15 cellular contexts compared by ENCODE assay signal in the genomic region with DNA sequence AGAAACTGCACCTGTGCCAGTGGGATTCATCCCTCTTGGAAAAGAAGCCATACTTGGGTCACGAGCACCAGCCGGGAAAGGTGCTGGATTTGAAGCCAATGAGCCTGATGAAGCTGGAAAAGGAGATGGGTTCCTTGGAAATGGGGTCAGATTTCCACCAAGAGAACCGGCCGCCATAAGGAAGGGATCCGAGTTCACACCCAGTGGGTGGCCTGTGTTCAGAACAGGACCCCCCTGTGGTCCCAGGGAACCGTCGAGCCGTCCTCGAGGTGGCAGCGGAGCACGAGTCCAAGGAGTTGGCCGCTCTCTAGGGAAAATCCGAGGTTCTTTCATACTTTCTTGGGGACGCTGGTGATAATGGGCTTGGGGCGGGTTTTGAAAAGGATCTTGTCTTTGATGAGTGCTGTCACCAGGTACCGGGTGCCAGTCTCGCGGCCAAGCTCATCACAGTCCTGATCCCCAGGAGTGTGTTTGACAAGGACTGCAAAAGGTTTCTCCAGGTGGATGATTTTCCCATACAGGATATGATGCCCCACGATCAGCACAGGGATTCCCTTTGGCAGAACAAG. TPM values are rescaled to one million over a fixed set of nuclear protein-coding genes. Genes with fewer than 3 reads are reported as not detected.
A peak's percentile ranks its signal among the peaks of the same experiment; 100 is the strongest.
DNase-seq lines count a peak whose midpoint lies in the region; ATAC-seq, FAIRE-seq and TF ChIP-seq lines count a peak whose summit lies in the region.
"Had no signal": no experiment of that assay in that cellular context is flagged by ENCODE, and none has a peak within 500 bp of the region (broad histone marks: within the 10 kb centered on the region; RNA-seq: fewer than 3 reads in every experiment).

No MANE protein-coding gene starts in this region.

- no peaks in the 10 kb centered on the region for H3K9me1 ChIP-seq in K562 (ENCODE audit: control insufficient read depth, insufficient read depth, low read length)

- H3K36me3 ChIP-seq in K562 (ENCODE audit: control insufficient read depth, insufficient read depth, low read length) = peaks cover 64% of the 10 kb centered on the region

- H2AFZ ChIP-seq in K562 (ENCODE audit: low read depth, low read length) = no peak overlapping the region

- no peak overlapping the region for H3K27ac Mint-ChIP-seq in activated naive CD8-positive, alpha-beta T cell treated with anti-CD3 and anti-CD28 coated beads, Interleukin-2, amount 10 ng/mL, durations not matched to agents 7 days and 5 days
- H3K27ac Mint-ChIP-seq in activated naive CD8-positive, alpha-beta T cell treated with anti-CD3 and anti-CD28 coated beads, Interleukin-2, amount 50 U/mL, for 24 hours = no peak overlapping the region
- H3K27ac Mint-ChIP-seq: CD8-positive, alpha-beta T cell had no signal

- H3K79me2 ChIP-seq in K562 (ENCODE audit: control insufficient read depth, insufficient read depth, low read length) = peaks cover 12% of the 10 kb centered on the region

- H3K4me3 Mint-ChIP-seq in activated naive CD8-positive, alpha-beta T cell treated with anti-CD3 and anti-CD28 coated beads, Interleukin-2, amount 10 ng/mL, durations not matched to agents 7 days and 5 days = no peak overlapping the region
- no peak overlapping the region for H3K4me3 Mint-ChIP-seq in activated naive CD8-positive, alpha-beta T cell treated with anti-CD3 and anti-CD28 coated beads, Interleukin-2, amount 50 U/mL, for 24 hours
- H3K4me3 Mint-ChIP-seq: CD8-positive, alpha-beta T cell had no signal

- no peaks in the 10 kb centered on the region for H3K4me1 ChIP-seq in K562 (replicated peaks in 1 of 2; ENCODE audit: control insufficient read depth in 2 of 2, insufficient read depth in 2 of 2, low read length in 2 of 2)
- H3K4me1 ChIP-seq: BE2C, HAP-1 had no signal

- no peak overlapping the region for H3K27ac ChIP-seq in K562 (ENCODE audit: extremely low read depth, low read depth, low read length)
- H3K27ac ChIP-seq: C4-2B had no signal

- no peak for FAIRE-seq in K562 (lab: Jason Lieb, UNC)
- no peak for FAIRE-seq in D721Med (lab: Jason Lieb, UNC)
- FAIRE-seq: H1 had no signal

- TF ChIP-seq CTCF in K562 (IDR thresholded peaks at IDR 0.05 in 2 of 3, conservative IDR thresholded peaks at IDR 0.05 in 1 of 3; ENCODE audit: insufficient read depth in 2 of 3, low read depth in 1 of 3, low read length in 3 of 3) (no peak), D721Med (IDR thresholded peaks at IDR 0.05; ENCODE audit: insufficient read depth, missing control alignments) (no peak)

- in situ Hi-C loops in K562 (cut with MboI) = loop anchor here (5.0 kb wide), 1 partner anchor 218 kb away; no protein-coding TSS in a partner anchor

- H3K36me3 Mint-ChIP-seq in activated naive CD8-positive, alpha-beta T cell treated with anti-CD3 and anti-CD28 coated beads, Interleukin-2, amount 10 ng/mL, durations not matched to agents 7 days and 5 days = peaks cover 26% of the 10 kb centered on the region
- H3K36me3 Mint-ChIP-seq in activated naive CD8-positive, alpha-beta T cell treated with anti-CD3 and anti-CD28 coated beads, Interleukin-2, amount 50 U/mL, for 24 hours (ENCODE audit: low read depth) = peaks cover 21% of the 10 kb centered on the region

- H3K27me3 Mint-ChIP-seq in activated naive CD8-positive, alpha-beta T cell treated with anti-CD3 and anti-CD28 coated beads, Interleukin-2, amount 10 ng/mL, durations not matched to agents 7 days and 5 days = no peaks in the 10 kb centered on the region
- H3K27me3 Mint-ChIP-seq in activated naive CD8-positive, alpha-beta T cell treated with anti-CD3 and anti-CD28 coated beads, Interleukin-2, amount 50 U/mL, for 24 hours = no peaks in the 10 kb centered on the region

- DNase-seq in activated naive CD8-positive, alpha-beta T cell treated with anti-CD3 and anti-CD28 coated beads, Interleukin-2, amount 10 ng/mL, durations not matched to agents 7 days and 5 days = peak; percentile 16
- DNase-seq in activated naive CD8-positive, alpha-beta T cell treated with anti-CD3 and anti-CD28 coated beads, Interleukin-2, amount 50 U/mL, for 24 hours = no peak
- DNase-seq in K562 (ENCODE audit: extremely low read depth in 1 of 4, low spot score in 3 of 4) (no peak), posterior vena cava (ENCODE audit: low spot score) (peak; percentile 56), NCI-H187 (lab: John Stamatoyannopoulos, UW) (no peak), NCI-H82 (lab: John Stamatoyannopoulos, UW) (no peak), D721Med (ENCODE audit: insufficient read length, low spot score) (no peak)
- DNase-seq: BE2C; CD8-positive, alpha-beta T cell; COR-L47; DMS53; GF-D8 had no signal

- no peak overlapping the region for H3K4me2 ChIP-seq in K562 (ENCODE audit: insufficient read depth, low read length)

- no peaks in the 10 kb centered on the region for H3K27me3 ChIP-seq in K562 (ENCODE audit: control insufficient read depth in 2 of 2, insufficient read depth in 2 of 2, low read length in 2 of 2)
- H3K27me3 ChIP-seq: BE2C had no signal

- ATAC-seq in activated naive CD8-positive, alpha-beta T cell treated with anti-CD3 and anti-CD28 coated beads, Interleukin-2, amount 10 ng/mL, durations not matched to agents 7 days and 5 days (ENCODE audit: low read depth) = no peak
- ATAC-seq in activated naive CD8-positive, alpha-beta T cell treated with anti-CD3 and anti-CD28 coated beads, Interleukin-2, amount 50 U/mL, for 24 hours = no peak
- no peak for ATAC-seq in K562
- ATAC-seq: CD8-positive, alpha-beta T cell had no signal

- BruUV-seq in K562 (replicated peaks; lab: Mats Ljungman, UMichigan) = no TSS peak

- H3K9me3 ChIP-seq in K562 (replicated peaks; ENCODE audit: control insufficient read depth, insufficient read depth, low read depth, low read length) = no peaks in the 10 kb centered on the region
- H3K9me3 ChIP-seq: BE2C, HAP-1 had no signal

- no peak overlapping the region for H3K4me3 ChIP-seq in K562
- H3K4me3 ChIP-seq: HAP-1 had no signal

- POLR2A ChIA-PET in activated naive CD8-positive, alpha-beta T cell treated with anti-CD3 and anti-CD28 coated beads, Interleukin-2, amount 10 ng/mL, durations not matched to agents 7 days and 5 days (lab: Charles Lee) = no interaction called here
- POLR2A ChIA-PET in K562 (lab: Yijun Ruan, JAX) = interaction anchor here (0.8 kb wide), 1 partner anchor 8 kb away, joined by 3 read pairs; no protein-coding TSS in a partner anchor

- TF ChIP-seq RAD21 in K562 (CRISPR knock-in tag; conservative IDR thresholded peaks at IDR 0.05 in 1 of 2, IDR thresholded peaks at IDR 0.05 in 1 of 2) = no peak

- no peak overlapping the region for H3K9ac ChIP-seq in K562 (ENCODE audit: insufficient read depth in 1 of 2, low read depth in 2 of 2, low read length in 2 of 2)

- no peak for TF ChIP-seq EP300 in K562 (IDR thresholded peaks at IDR 0.05; ENCODE audit: low read length)

- peaks cover 4% of the 10 kb centered on the region for H3K4me1 Mint-ChIP-seq in activated naive CD8-positive, alpha-beta T cell treated with anti-CD3 and anti-CD28 coated beads, Interleukin-2, amount 10 ng/mL, durations not matched to agents 7 days and 5 days
- peaks cover 5% of the 10 kb centered on the region for H3K4me1 Mint-ChIP-seq in activated naive CD8-positive, alpha-beta T cell treated with anti-CD3 and anti-CD28 coated beads, Interleukin-2, amount 50 U/mL, for 24 hours

- intact Hi-C loops in K562 (cut with micrococcal nuclease) (loop anchor here (5.0 to 10.0 kb wide), 2 partner anchors 273 to 415 kb away; no protein-coding TSS in a partner anchor), posterior vena cava (cut with DNase I) (loop anchor here in 1 of 2 donors (10.0 kb wide), 1 partner anchor 595 kb away; no protein-coding TSS in a partner anchor)

- no peaks in the 10 kb centered on the region for H3K9me3 Mint-ChIP-seq in activated naive CD8-positive, alpha-beta T cell treated with anti-CD3 and anti-CD28 coated beads, Interleukin-2, amount 10 ng/mL, durations not matched to agents 7 days and 5 days
- no peaks in the 10 kb centered on the region for H3K9me3 Mint-ChIP-seq in activated naive CD8-positive, alpha-beta T cell treated with anti-CD3 and anti-CD28 coated beads, Interleukin-2, amount 50 U/mL, for 24 hours
- H3K9me3 Mint-ChIP-seq: CD8-positive, alpha-beta T cell had no signal

- H4K20me1 ChIP-seq in K562 (replicated peaks; ENCODE audit: control insufficient read depth, insufficient read depth, low read length) = no peaks in the 10 kb centered on the region; the same call in 1 of the 2 replicates

- CTCF ChIA-PET in K562 (lab: Yijun Ruan, JAX; ENCODE audit: low intra/inter-chr PET ratio) = interaction anchor here (0.9 kb wide), 1 partner anchor 218 kb away, joined by 3 read pairs; no protein-coding TSS in a partner anchor

- no peak for TF ChIP-seq POLR2A in K562 (conservative IDR thresholded peaks at IDR 0.05)

- whole genome bisulfite sequencing in K562 (ENCODE audit: insufficient coverage, low coverage, missing lambda C conversion rate) = 94% methylated on average over 18 of the region's 19 CpGs

RNA-seq across cellular contexts. Expression of a gene that starts 12.2 kb away (rescaled TPM):
- total RNA-seq in activated naive CD8-positive, alpha-beta T cell treated with anti-CD3 and anti-CD28 coated beads, Interleukin-2, amount 10 ng/mL, durations not matched to agents 7 days and 5 days = 100 to 1,000 TPM; 126 to 132 TPM
- total RNA-seq in K562 (2011; cell fraction: chromatin; rRNA removed; ENCODE audit: low replicate concordance) = 68.1 and 102 TPM in 2 replicates
- total RNA-seq in K562 (2011; cell fraction: nucleolus; rRNA removed) = 51.5 and 64.2 TPM in 2 replicates
- total RNA-seq in K562 (2011; cell fraction: nucleoplasm; rRNA removed) = 54.0 and 55.2 TPM in 2 replicates
- total RNA-seq in K562 (2014; rRNA removed) (45.9 and 54.0 TPM in 2 replicates), K562 (2014; rRNA removed; fragmentation: Illumina TruSeq; extraction: Trizol) (99.5 and 108 TPM in 2 replicates), K562 (2015; rRNA removed; fragmentation: Illumina TruSeq; extraction: Trizol) (108 and 114 TPM in 2 replicates), K562 (2021) (115 and 118 TPM in 2 replicates), posterior vena cava (10 to 100 TPM; 55.0 to 67.0 TPM)
- polyA plus RNA-seq in K562 (2011; rRNA removed) (113 and 137 TPM in 2 replicates), K562 (2014; fragmentation: Illumina TruSeq; extraction: Trizol) (163 and 199 TPM in 2 replicates), K562 (2014; fragmentation: Nextera tagmentation; extraction: Ambion mirVana) (10 to 100 TPM; 20.2 to 21.5 TPM), K562 (2014; rRNA removed) (119 and 135 TPM in 2 replicates)
- 152 and 175 TPM in 2 replicates for polyA plus RNA-seq in K562 (2011; cell fraction: cytosol; rRNA removed)
- polyA plus RNA-seq in K562 (2011; cell fraction: nucleus; rRNA removed) = 68.8 and 84.4 TPM in 2 replicates
- 104 and 123 TPM in 2 replicates for polyA plus RNA-seq in K562 (2012)
- polyA minus RNA-seq in K562 (2011; rRNA and poly(A)+ RNA removed) = 72.2 and 93.8 TPM in 2 replicates
- 58.9 and 64.5 TPM in 2 replicates for polyA minus RNA-seq in K562 (2011; cell fraction: cytosol; rRNA and poly(A)+ RNA removed)
- polyA minus RNA-seq in K562 (2011; cell fraction: nucleus; rRNA and poly(A)+ RNA removed) = 16.3 and 30.5 TPM in 2 replicates

RNA-seq across cellular contexts. Expression of a gene that starts 12.3 kb away (rescaled TPM):
- total RNA-seq in activated naive CD8-positive, alpha-beta T cell treated with anti-CD3 and anti-CD28 coated beads, Interleukin-2, amount 10 ng/mL, durations not matched to agents 7 days and 5 days = 10 to 100 TPM; 40.5 to 41.4 TPM
- 147 and 152 TPM in 2 replicates for total RNA-seq in K562 (2011; cell fraction: chromatin; rRNA removed; ENCODE audit: low replicate concordance)
- 65.1 and 69.4 TPM in 2 replicates for total RNA-seq in K562 (2011; cell fraction: nucleolus; rRNA removed)
- total RNA-seq in K562 (2011; cell fraction: nucleoplasm; rRNA removed) = 79.9 and 80.1 TPM in 2 replicates
- total RNA-seq in K562 (2014; rRNA removed) = 46.1 and 51.8 TPM in 2 replicates
- total RNA-seq in K562 (2014; rRNA removed; fragmentation: Illumina TruSeq; extraction: Trizol) = 49.8 and 53.7 TPM in 2 replicates
- 50.7 and 55.3 TPM in 2 replicates for total RNA-seq in K562 (2015; rRNA removed; fragmentation: Illumina TruSeq; extraction: Trizol)
- 140 and 145 TPM in 2 replicates for total RNA-seq in K562 (2021)
- 134 and 203 TPM in 2 replicates for polyA plus RNA-seq in K562 (2011; rRNA removed)
- 143 and 174 TPM in 2 replicates for polyA plus RNA-seq in K562 (2011; cell fraction: cytosol; rRNA removed)
- polyA plus RNA-seq in K562 (2011; cell fraction: nucleus; rRNA removed) = 104 TPM in 2 replicates
- polyA plus RNA-seq in K562 (2012) = 83.1 and 121 TPM in 2 replicates
- polyA plus RNA-seq in K562 (2014; fragmentation: Illumina TruSeq; extraction: Trizol) = 157 and 191 TPM in 2 replicates
- 100 to 1,000 TPM; 152 to 195 TPM for polyA plus RNA-seq in K562 (2014; fragmentation: Nextera tagmentation; extraction: Ambion mirVana)
- polyA plus RNA-seq in K562 (2014; rRNA removed) = 116 and 138 TPM in 2 replicates
- polyA minus RNA-seq in K562 (2011; rRNA and poly(A)+ RNA removed) = 216 and 350 TPM in 2 replicates
- polyA minus RNA-seq in K562 (2011; cell fraction: cytosol; rRNA and poly(A)+ RNA removed) = 68.4 and 96.7 TPM in 2 replicates
- 32.4 and 52.9 TPM in 2 replicates for polyA minus RNA-seq in K562 (2011; cell fraction: nucleus; rRNA and poly(A)+ RNA removed)
- 10 to 100 TPM; 32.8 to 36.9 TPM for total RNA-seq in posterior vena cava

RNA-seq across cellular contexts. Expression of a gene that starts 14.7 kb away (rescaled TPM):
- 1 to 10 TPM; 1.2 to 1.6 TPM for total RNA-seq in activated naive CD8-positive, alpha-beta T cell treated with anti-CD3 and anti-CD28 coated beads, Interleukin-2, amount 10 ng/mL, durations not matched to agents 7 days and 5 days
- total RNA-seq in K562 (2011; cell fraction: chromatin; rRNA removed; ENCODE audit: low replicate concordance) = 0.88 and 1.3 TPM in 2 replicates
- total RNA-seq in K562 (2011; cell fraction: nucleolus; rRNA removed) = 0.92 and 1.2 TPM in 2 replicates
- total RNA-seq in K562 (2011; cell fraction: nucleoplasm; rRNA removed) = 0.53 and 1.2 TPM in 2 replicates
- total RNA-seq in K562 (2014; rRNA removed) = 0.04 and 0.09 TPM in 2 replicates
- total RNA-seq in K562 (2014; rRNA removed; fragmentation: Illumina TruSeq; extraction: Trizol) = 0.07 and 0.10 TPM in 2 replicates
- total RNA-seq in K562 (2015; rRNA removed; fragmentation: Illumina TruSeq; extraction: Trizol) = 0.14 and 0.23 TPM in 2 replicates
- 0.33 and 0.38 TPM in 2 replicates for total RNA-seq in K562 (2021)
- 0.22 and 0.29 TPM in 2 replicates for polyA plus RNA-seq in K562 (2011; rRNA removed)
- 0.19 and 0.49 TPM in 2 replicates for polyA plus RNA-seq in K562 (2011; cell fraction: cytosol; rRNA removed)
- 0.42 and 0.95 TPM in 2 replicates for polyA plus RNA-seq in K562 (2011; cell fraction: nucleus; rRNA removed)
- 0.21 and 0.29 TPM in 2 replicates for polyA plus RNA-seq in K562 (2012)
- 0.18 and 0.19 TPM in 2 replicates for polyA plus RNA-seq in K562 (2014; fragmentation: Illumina TruSeq; extraction: Trizol)
- polyA plus RNA-seq in K562 (2014; fragmentation: Nextera tagmentation; extraction: Ambion mirVana) = under 1 TPM in 1 of 2 experiments, not detected in 1; 0.04 TPM
- polyA plus RNA-seq in K562 (2014; rRNA removed) = 0.12 and 0.13 TPM in 2 replicates
- 0.18 and 0.53 TPM in 2 replicates for polyA minus RNA-seq in K562 (2011; rRNA and poly(A)+ RNA removed)
- polyA minus RNA-seq in K562 (2011; cell fraction: cytosol; rRNA and poly(A)+ RNA removed) = not detected in 2 replicates
- 0.67 and 0.78 TPM in 2 replicates for polyA minus RNA-seq in K562 (2011; cell fraction: nucleus; rRNA and poly(A)+ RNA removed)
- 1 to 10 TPM in 1 of 2 donors, under 1 TPM in 1; 0.88 to 1.3 TPM for total RNA-seq in posterior vena cava

Comparison
In these comparisons a context has a peak if more than half of its experiments do, and no peak if none do; other contexts are left out.
1. DNase-seq: peak in activated naive CD8-positive, alpha-beta T cell treated with anti-CD3 and anti-CD28 coated beads, Interleukin-2, amount 10 ng/mL, durations not matched to agents 7 days and 5 days (single experiment) and posterior vena cava (single experiment); none in activated naive CD8-positive, alpha-beta T cell treated with anti-CD3 and anti-CD28 coated beads, Interleukin-2, amount 50 U/mL, for 24 hours (single experiment), K562 (0 of 4), NCI-H187 (0 of 2), NCI-H82 (single experiment) and D721Med (single experiment).